ENCODE assay signal across 1 cellular context in the genomic region with DNA sequence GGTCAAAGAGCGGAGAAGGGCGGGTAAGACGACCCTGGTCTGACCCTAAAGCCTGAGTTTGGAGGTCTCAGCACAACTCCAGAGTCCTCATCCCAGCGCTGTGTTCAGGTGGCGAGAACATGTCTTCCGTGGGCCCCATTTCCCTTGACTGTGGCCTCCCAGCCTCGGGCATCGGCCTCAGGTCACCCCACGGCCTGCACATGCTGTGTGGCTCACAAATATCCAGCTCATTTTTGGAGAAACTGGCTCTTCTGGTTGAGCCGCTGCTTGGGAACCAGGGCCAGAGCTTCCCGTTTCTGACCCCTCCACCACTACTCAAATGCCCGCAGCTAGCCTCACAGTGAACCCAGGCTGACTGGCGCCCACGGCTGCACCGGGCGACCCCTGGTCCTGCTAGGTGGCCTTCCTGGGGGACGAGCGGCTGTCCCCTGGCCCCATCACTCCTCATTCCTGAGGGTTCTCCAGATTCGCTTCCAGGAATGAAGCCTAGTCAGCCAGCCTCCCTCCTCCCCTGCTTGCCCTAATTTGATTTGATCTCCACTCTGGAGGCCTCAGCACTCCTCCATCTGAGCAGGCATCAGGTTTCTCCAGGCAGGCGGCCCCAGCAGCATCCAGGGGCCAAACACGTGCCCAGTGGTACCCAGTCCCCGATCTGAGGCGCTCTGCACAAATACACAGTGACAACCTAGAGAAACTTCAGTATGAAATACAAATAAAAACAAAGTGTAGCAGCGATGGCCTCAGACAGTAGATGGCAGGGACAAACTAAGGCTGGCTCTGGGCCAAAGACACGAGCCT.
TF ChIP-seq lines count a peak whose summit lies in the region.

No MANE protein-coding gene starts in this region.

TF ChIP-seq in WTC11, 78 proteins besides CTCF, POLR2A, EP300 and RAD21 (continued from another document):
- TF ChIP-seq E2F4 (CRISPR knock-in tag; IDR thresholded peaks at IDR 0.05; ENCODE audit: borderline replicate concordance, low read depth) (no peak), SMAD4 (CRISPR knock-in tag; IDR thresholded peaks at IDR 0.05) (no peak), FOXK1 (CRISPR knock-in tag; IDR thresholded peaks at IDR 0.05) (no peak), GABPB1 (CRISPR knock-in tag; IDR thresholded peaks at IDR 0.05) (no peak), FOXJ3 (CRISPR knock-in tag; IDR thresholded peaks at IDR 0.05; ENCODE audit: borderline replicate concordance) (no peak), CDX4 (CRISPR knock-in tag; IDR thresholded peaks at IDR 0.05; ENCODE audit: borderline replicate concordance) (no peak), TEAD1 (CRISPR knock-in tag; IDR thresholded peaks at IDR 0.05) (no peak), ZNF281 (CRISPR knock-in tag; IDR thresholded peaks at IDR 0.05) (no peak), SP1 (CRISPR knock-in tag; conservative IDR thresholded peaks at IDR 0.05) (no peak), NFYB (CRISPR knock-in tag; conservative IDR thresholded peaks at IDR 0.05; ENCODE audit: low read depth) (no peak), SMAD3 (CRISPR knock-in tag; IDR thresholded peaks at IDR 0.05; ENCODE audit: borderline replicate concordance) (no peak)
- TF ChIP-seq, protein P1, sequence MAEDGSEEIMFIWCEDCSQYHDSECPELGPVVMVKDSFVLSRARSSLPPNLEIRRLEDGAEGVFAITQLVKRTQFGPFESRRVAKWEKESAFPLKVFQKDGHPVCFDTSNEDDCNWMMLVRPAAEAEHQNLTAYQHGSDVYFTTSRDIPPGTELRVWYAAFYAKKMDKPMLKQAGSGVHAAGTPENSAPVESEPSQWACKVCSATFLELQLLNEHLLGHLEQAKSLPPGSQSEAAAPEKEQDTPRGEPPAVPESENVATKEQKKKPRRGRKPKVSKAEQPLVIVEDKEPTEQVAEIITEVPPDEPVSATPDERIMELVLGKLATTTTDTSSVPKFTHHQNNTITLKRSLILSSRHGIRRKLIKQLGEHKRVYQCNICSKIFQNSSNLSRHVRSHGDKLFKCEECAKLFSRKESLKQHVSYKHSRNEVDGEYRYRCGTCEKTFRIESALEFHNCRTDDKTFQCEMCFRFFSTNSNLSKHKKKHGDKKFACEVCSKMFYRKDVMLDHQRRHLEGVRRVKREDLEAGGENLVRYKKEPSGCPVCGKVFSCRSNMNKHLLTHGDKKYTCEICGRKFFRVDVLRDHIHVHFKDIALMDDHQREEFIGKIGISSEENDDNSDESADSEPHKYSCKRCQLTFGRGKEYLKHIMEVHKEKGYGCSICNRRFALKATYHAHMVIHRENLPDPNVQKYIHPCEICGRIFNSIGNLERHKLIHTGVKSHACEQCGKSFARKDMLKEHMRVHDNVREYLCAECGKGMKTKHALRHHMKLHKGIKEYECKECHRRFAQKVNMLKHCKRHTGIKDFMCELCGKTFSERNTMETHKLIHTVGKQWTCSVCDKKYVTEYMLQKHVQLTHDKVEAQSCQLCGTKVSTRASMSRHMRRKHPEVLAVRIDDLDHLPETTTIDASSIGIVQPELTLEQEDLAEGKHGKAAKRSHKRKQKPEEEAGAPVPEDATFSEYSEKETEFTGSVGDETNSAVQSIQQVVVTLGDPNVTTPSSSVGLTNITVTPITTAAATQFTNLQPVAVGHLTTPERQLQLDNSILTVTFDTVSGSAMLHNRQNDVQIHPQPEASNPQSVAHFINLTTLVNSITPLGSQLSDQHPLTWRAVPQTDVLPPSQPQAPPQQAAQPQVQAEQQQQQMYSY (CRISPR knock-in tag; IDR thresholded peaks at IDR 0.05), result no peak
- TF ChIP-seq, protein P2, sequence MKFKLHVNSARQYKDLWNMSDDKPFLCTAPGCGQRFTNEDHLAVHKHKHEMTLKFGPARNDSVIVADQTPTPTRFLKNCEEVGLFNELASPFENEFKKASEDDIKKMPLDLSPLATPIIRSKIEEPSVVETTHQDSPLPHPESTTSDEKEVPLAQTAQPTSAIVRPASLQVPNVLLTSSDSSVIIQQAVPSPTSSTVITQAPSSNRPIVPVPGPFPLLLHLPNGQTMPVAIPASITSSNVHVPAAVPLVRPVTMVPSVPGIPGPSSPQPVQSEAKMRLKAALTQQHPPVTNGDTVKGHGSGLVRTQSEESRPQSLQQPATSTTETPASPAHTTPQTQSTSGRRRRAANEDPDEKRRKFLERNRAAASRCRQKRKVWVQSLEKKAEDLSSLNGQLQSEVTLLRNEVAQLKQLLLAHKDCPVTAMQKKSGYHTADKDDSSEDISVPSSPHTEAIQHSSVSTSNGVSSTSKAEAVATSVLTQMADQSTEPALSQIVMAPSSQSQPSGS (CRISPR knock-in tag; IDR thresholded peaks at IDR 0.05; ENCODE audit: borderline replicate concordance, low read depth), result no peak
- TF ChIP-seq, protein P3, sequence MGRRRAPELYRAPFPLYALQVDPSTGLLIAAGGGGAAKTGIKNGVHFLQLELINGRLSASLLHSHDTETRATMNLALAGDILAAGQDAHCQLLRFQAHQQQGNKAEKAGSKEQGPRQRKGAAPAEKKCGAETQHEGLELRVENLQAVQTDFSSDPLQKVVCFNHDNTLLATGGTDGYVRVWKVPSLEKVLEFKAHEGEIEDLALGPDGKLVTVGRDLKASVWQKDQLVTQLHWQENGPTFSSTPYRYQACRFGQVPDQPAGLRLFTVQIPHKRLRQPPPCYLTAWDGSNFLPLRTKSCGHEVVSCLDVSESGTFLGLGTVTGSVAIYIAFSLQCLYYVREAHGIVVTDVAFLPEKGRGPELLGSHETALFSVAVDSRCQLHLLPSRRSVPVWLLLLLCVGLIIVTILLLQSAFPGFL (CRISPR knock-in tag; IDR thresholded peaks at IDR 0.05; ENCODE audit: borderline replicate concordance), result no peak
- TF ChIP-seq, protein P4, sequence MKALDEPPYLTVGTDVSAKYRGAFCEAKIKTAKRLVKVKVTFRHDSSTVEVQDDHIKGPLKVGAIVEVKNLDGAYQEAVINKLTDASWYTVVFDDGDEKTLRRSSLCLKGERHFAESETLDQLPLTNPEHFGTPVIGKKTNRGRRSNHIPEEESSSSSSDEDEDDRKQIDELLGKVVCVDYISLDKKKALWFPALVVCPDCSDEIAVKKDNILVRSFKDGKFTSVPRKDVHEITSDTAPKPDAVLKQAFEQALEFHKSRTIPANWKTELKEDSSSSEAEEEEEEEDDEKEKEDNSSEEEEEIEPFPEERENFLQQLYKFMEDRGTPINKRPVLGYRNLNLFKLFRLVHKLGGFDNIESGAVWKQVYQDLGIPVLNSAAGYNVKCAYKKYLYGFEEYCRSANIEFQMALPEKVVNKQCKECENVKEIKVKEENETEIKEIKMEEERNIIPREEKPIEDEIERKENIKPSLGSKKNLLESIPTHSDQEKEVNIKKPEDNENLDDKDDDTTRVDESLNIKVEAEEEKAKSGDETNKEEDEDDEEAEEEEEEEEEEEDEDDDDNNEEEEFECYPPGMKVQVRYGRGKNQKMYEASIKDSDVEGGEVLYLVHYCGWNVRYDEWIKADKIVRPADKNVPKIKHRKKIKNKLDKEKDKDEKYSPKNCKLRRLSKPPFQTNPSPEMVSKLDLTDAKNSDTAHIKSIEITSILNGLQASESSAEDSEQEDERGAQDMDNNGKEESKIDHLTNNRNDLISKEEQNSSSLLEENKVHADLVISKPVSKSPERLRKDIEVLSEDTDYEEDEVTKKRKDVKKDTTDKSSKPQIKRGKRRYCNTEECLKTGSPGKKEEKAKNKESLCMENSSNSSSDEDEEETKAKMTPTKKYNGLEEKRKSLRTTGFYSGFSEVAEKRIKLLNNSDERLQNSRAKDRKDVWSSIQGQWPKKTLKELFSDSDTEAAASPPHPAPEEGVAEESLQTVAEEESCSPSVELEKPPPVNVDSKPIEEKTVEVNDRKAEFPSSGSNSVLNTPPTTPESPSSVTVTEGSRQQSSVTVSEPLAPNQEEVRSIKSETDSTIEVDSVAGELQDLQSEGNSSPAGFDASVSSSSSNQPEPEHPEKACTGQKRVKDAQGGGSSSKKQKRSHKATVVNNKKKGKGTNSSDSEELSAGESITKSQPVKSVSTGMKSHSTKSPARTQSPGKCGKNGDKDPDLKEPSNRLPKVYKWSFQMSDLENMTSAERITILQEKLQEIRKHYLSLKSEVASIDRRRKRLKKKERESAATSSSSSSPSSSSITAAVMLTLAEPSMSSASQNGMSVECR (CRISPR knock-in tag; IDR thresholded peaks at IDR 0.05; ENCODE audit: borderline replicate concordance), result no peak
- TF ChIP-seq, protein P5, sequence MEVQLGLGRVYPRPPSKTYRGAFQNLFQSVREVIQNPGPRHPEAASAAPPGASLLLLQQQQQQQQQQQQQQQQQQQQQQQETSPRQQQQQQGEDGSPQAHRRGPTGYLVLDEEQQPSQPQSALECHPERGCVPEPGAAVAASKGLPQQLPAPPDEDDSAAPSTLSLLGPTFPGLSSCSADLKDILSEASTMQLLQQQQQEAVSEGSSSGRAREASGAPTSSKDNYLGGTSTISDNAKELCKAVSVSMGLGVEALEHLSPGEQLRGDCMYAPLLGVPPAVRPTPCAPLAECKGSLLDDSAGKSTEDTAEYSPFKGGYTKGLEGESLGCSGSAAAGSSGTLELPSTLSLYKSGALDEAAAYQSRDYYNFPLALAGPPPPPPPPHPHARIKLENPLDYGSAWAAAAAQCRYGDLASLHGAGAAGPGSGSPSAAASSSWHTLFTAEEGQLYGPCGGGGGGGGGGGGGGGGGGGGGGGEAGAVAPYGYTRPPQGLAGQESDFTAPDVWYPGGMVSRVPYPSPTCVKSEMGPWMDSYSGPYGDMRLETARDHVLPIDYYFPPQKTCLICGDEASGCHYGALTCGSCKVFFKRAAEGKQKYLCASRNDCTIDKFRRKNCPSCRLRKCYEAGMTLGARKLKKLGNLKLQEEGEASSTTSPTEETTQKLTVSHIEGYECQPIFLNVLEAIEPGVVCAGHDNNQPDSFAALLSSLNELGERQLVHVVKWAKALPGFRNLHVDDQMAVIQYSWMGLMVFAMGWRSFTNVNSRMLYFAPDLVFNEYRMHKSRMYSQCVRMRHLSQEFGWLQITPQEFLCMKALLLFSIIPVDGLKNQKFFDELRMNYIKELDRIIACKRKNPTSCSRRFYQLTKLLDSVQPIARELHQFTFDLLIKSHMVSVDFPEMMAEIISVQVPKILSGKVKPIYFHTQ (CRISPR knock-in tag; IDR thresholded peaks at IDR 0.05), result no peak
- TF ChIP-seq, protein P6, sequence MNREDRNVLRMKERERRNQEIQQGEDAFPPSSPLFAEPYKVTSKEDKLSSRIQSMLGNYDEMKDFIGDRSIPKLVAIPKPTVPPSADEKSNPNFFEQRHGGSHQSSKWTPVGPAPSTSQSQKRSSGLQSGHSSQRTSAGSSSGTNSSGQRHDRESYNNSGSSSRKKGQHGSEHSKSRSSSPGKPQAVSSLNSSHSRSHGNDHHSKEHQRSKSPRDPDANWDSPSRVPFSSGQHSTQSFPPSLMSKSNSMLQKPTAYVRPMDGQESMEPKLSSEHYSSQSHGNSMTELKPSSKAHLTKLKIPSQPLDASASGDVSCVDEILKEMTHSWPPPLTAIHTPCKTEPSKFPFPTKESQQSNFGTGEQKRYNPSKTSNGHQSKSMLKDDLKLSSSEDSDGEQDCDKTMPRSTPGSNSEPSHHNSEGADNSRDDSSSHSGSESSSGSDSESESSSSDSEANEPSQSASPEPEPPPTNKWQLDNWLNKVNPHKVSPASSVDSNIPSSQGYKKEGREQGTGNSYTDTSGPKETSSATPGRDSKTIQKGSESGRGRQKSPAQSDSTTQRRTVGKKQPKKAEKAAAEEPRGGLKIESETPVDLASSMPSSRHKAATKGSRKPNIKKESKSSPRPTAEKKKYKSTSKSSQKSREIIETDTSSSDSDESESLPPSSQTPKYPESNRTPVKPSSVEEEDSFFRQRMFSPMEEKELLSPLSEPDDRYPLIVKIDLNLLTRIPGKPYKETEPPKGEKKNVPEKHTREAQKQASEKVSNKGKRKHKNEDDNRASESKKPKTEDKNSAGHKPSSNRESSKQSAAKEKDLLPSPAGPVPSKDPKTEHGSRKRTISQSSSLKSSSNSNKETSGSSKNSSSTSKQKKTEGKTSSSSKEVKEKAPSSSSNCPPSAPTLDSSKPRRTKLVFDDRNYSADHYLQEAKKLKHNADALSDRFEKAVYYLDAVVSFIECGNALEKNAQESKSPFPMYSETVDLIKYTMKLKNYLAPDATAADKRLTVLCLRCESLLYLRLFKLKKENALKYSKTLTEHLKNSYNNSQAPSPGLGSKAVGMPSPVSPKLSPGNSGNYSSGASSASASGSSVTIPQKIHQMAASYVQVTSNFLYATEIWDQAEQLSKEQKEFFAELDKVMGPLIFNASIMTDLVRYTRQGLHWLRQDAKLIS (CRISPR knock-in tag; IDR thresholded peaks at IDR 0.05; ENCODE audit: borderline replicate concordance), result no peak
- TF ChIP-seq, protein P7, sequence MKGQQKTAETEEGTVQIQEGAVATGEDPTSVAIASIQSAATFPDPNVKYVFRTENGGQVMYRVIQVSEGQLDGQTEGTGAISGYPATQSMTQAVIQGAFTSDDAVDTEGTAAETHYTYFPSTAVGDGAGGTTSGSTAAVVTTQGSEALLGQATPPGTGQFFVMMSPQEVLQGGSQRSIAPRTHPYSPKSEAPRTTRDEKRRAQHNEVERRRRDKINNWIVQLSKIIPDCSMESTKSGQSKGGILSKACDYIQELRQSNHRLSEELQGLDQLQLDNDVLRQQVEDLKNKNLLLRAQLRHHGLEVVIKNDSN (CRISPR knock-in tag; IDR thresholded peaks at IDR 0.05), result no peak
TF ChIP-seq in WTC11: peak in this region for 0.
